ENCODE assay signal across 13 cellular contexts in the genomic region with DNA sequence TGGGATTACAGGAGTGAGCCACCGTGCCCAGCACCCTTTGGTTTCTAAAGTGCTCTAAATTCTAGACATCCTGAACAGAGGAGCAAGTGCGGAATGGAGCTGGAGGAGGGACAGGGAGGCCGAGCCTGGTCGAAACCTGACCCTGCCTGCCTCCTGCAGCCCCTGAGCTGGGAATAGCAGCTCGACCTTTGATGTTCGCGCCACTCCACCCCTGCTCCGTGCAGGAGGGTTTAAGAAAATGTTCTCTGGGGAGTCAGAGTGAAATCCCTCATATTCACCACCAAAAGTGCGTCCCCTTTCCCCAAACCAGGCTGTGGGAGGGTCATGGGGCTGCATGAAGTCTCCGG.
DNase-seq lines count a peak whose midpoint lies in the region; ATAC-seq lines count a peak whose summit lies in the region.
"Had no signal": no experiment of that assay in that cellular context is flagged by ENCODE, and none has a peak within 500 bp of the region (broad histone marks: within the 10 kb centered on the region; RNA-seq: fewer than 3 reads in every experiment).

No MANE protein-coding gene starts in this region.

- no peaks in the 10 kb centered on the region for H3K9me3 Mint-ChIP-seq in stimulated activated naive B cell treated with anti-CD40 and anti-IgM and Interleukin-4, amounts not matched to agents 10 μg/mL and 1 μg/mL and 100 μg/mL, for 72 hours

- ATAC-seq in stimulated activated naive B cell treated with anti-CD40 and anti-IgM and Interleukin-4, amounts not matched to agents 10 μg/mL and 1 μg/mL and 100 μg/mL, for 72 hours (replicated peaks): no peak
- ATAC-seq: PC-3 had no signal

- H3K4me3 ChIP-seq in iPS-18c (ENCODE audit: insufficient read depth, low read depth, low read length): peak overlapping the region; percentile 34

- H3K36me3 Mint-ChIP-seq in stimulated activated naive B cell treated with anti-CD40 and anti-IgM and Interleukin-4, amounts not matched to agents 10 μg/mL and 1 μg/mL and 100 μg/mL, for 72 hours: peaks cover 38 to 64% of the 10 kb centered on the region in 2 donors

- H3K4me1 Mint-ChIP-seq in stimulated activated naive B cell treated with anti-CD40 and anti-IgM and Interleukin-4, amounts not matched to agents 10 μg/mL and 1 μg/mL and 100 μg/mL, for 72 hours: peaks cover 56 to 98% of the 10 kb centered on the region in 2 donors

- peak; percentile 56 for DNase-seq in activated effector memory CD4-positive, alpha-beta T cell treated with anti-CD3 and anti-CD28 coated beads, Interleukin-2, amount 50 U/mL, for 16 hours
- no peak for DNase-seq in activated effector memory CD4-positive, alpha-beta T cell treated with Interleukin-2 at 50 U/mL for 16 hours
- DNase-seq in stimulated activated naive B cell treated with anti-CD40 and anti-IgM and Interleukin-4, amounts not matched to agents 10 μg/mL and 1 μg/mL and 100 μg/mL, for 72 hours: no peak
- DNase-seq in NCI-H2171 treated with DMSO at 0.1 percent for 48 hours (lab: John Stamatoyannopoulos, UW) (no peak), NCI-H82 (lab: John Stamatoyannopoulos, UW) (no peak)
- DNase-seq: activated T-cell treated with anti-CD3 and anti-CD28 coated beads for 4 hours, Caco-2, IMR-90, mesenchymal stem cell, NCI-H1105 treated with DMSO at 0.1 percent for 48 hours, NCI-H446, PC-3 had no signal

- H3K27me3 Mint-ChIP-seq in stimulated activated naive B cell treated with anti-CD40 and anti-IgM and Interleukin-4, amounts not matched to agents 10 μg/mL and 1 μg/mL and 100 μg/mL, for 72 hours: no peaks in the 10 kb centered on the region

- peak overlapping the region; percentile 85 for H3K27ac Mint-ChIP-seq in stimulated activated naive B cell treated with anti-CD40 and anti-IgM and Interleukin-4, amounts not matched to agents 10 μg/mL and 1 μg/mL and 100 μg/mL, for 72 hours

- no peaks in the 10 kb centered on the region for H3K9me3 ChIP-seq in iPS-18c (ENCODE audit: control insufficient read depth, insufficient read depth, low read length)
- H3K9me3 ChIP-seq: Caco-2 had no signal

- H3K4me3 Mint-ChIP-seq in stimulated activated naive B cell treated with anti-CD40 and anti-IgM and Interleukin-4, amounts not matched to agents 10 μg/mL and 1 μg/mL and 100 μg/mL, for 72 hours: no peak overlapping the region
